Comparison of ENCODE assay signal across 7 cellular contexts in the genomic region with DNA sequence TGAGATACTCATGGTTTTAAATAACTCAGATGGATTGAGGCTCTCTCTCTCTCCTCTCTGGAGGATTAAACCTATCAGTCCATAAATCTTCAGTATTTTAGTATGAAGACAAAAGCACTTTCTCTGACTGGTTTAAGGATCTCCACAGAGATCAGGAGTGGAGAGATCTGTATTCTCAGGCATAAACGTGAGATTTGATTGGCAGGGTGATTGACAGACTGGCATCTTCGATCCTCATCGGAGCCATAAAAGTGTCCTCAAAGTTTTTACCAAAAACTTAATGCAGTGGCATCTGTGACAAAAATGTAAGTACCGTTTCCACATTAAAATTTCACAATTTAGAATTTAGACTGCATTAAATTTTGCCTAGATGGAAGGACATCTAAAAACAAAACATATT.
"Had no signal": no experiment of that assay in that cellular context is flagged by ENCODE, and none has a peak within 500 bp of the region (broad histone marks: within the 10 kb centered on the region; RNA-seq: fewer than 3 reads in every experiment).

No MANE protein-coding gene starts in this region.

- H3K4me3 ChIP-seq: K562 had no signal

- DNase-seq: IMR-90, KBM-7, KG1 had no signal

- H3K27ac ChIP-seq: HL-60 had no signal

- FAIRE-seq: HepG2, HTR-8/SVneo, K562 had no signal
